In genomic region chrX:107672955-107673378, GRCh38 we compare ENCODE assay signal across 8 cellular contexts. TPM values are rescaled to one million over a fixed set of nuclear protein-coding genes. Genes with fewer than 3 reads are reported as not detected.
A peak's percentile ranks its signal among the peaks of the same experiment; 100 is the strongest.
DNase-seq lines count a peak whose midpoint lies in the region; ATAC-seq and TF ChIP-seq lines count a peak whose summit lies in the region.

No MANE protein-coding gene starts in this region.

- H3K36me3 ChIP-seq in DOHH2 (ENCODE audit: control insufficient read depth, low read length) (no peaks in the 10 kb centered on the region; the same call in 1 of the 2 replicates), lung (ENCODE audit: control insufficient read depth in 2 of 2, insufficient read depth in 2 of 2, low read length in 2 of 2) (no peaks in the 10 kb centered on the region)

- no peaks in the 10 kb centered on the region for H3K27me3 Mint-ChIP-seq in activated CD4-positive, alpha-beta T cell treated with anti-CD3 and anti-CD28 coated beads, Interleukin-2, amount 10 ng/mL, durations not matched to agents 24 days and 14 days
- no peaks in the 10 kb centered on the region for H3K27me3 Mint-ChIP-seq in dendritic cell treated with granulocyte-macrophage colony-stimulating factor and Interleukin-4, amounts not matched to agents 40 ng/mL and 50 ng/mL, for 4 days

- no peaks in the 10 kb centered on the region for H3K9me2 ChIP-seq in DOHH2 (replicated peaks; ENCODE audit: control insufficient read depth, low read length)

- H3K4me3 ChIP-seq in DOHH2 (ENCODE audit: low read length) (peak overlapping the region; percentile 66), lung (no peak overlapping the region)

- H3K27ac ChIP-seq in DOHH2 (ENCODE audit: low read depth, low read length) (peak overlapping the region; percentile 90), lung (ENCODE audit: low read depth in 1 of 2, low read length in 1 of 2) (peak overlapping the region; percentile 74 to 94)

- peak overlapping the region; percentile 65 for H3K4me3 Mint-ChIP-seq in activated CD4-positive, alpha-beta T cell treated with anti-CD3 and anti-CD28 coated beads, Interleukin-2, amount 10 ng/mL, durations not matched to agents 24 days and 14 days
- H3K4me3 Mint-ChIP-seq in dendritic cell treated with granulocyte-macrophage colony-stimulating factor and Interleukin-4, amounts not matched to agents 40 ng/mL and 50 ng/mL, for 4 days: no peak overlapping the region

- H3K36me3 Mint-ChIP-seq in activated CD4-positive, alpha-beta T cell treated with anti-CD3 and anti-CD28 coated beads, Interleukin-2, amount 10 ng/mL, durations not matched to agents 24 days and 14 days (ENCODE audit: low read depth): peaks cover 1% of the 10 kb centered on the region
- no peaks in the 10 kb centered on the region for H3K36me3 Mint-ChIP-seq in dendritic cell treated with granulocyte-macrophage colony-stimulating factor and Interleukin-4, amounts not matched to agents 40 ng/mL and 50 ng/mL, for 4 days (ENCODE audit: low read depth)

- H3K27ac Mint-ChIP-seq in activated CD4-positive, alpha-beta T cell treated with anti-CD3 and anti-CD28 coated beads, Interleukin-2, amount 10 ng/mL, durations not matched to agents 24 days and 14 days: peak overlapping the region; percentile 94
- H3K27ac Mint-ChIP-seq in dendritic cell treated with granulocyte-macrophage colony-stimulating factor and Interleukin-4, amounts not matched to agents 40 ng/mL and 50 ng/mL, for 4 days: peak overlapping the region; percentile 95

- H3F3A ChIP-seq in DOHH2 (ENCODE audit: control insufficient read depth, insufficient read depth): peaks cover 20% of the 10 kb centered on the region

- CTCF ChIA-PET in HEK293T (lab: Yijun Ruan, JAX): interaction anchor here (0.6 to 7.5 kb wide), 30 partner anchors 9 to 398 kb away, joined by 3 to 86 read pairs (median 7); partner anchors contain the start of genes NCBP2L and TSC22D3

- POLR2A ChIA-PET in HEK293T (lab: Yijun Ruan, JAX): interaction anchor here (0.8 to 23.6 kb wide), 14 partner anchors 12 to 131 kb away, joined by 3 to 724 read pairs (median 5); partner anchors contain the start of genes NCBP2L and TSC22D3

- peaks cover 29% of the 10 kb centered on the region for H3K79me2 ChIP-seq in DOHH2 (ENCODE audit: control insufficient read depth, low read length)

- DNase-seq in HEK293T (ENCODE audit: extremely low spot score) (peak; percentile 82), NCI-H345 treated with DMSO at 0.1 percent for 48 hours (lab: John Stamatoyannopoulos, UW; ENCODE audit: unreplicated experiment) (peak; percentile 28), lung (ENCODE audit: low spot score) (peak; percentile 82)
- DNase-seq in activated CD4-positive, alpha-beta T cell treated with anti-CD3 and anti-CD28 coated beads, Interleukin-2, amount 10 ng/mL, durations not matched to agents 24 days and 14 days: peak; percentile 93
- peak; percentile 52 to 57 for DNase-seq in stimulated activated CD8-positive, alpha-beta memory T cell treated with anti-CD3 and anti-CD28 coated beads, Interleukin-2, amount 100 ng/mL, for 1 hour (ENCODE audit: low read depth in 2 of 2)

- H3K4me1 Mint-ChIP-seq in activated CD4-positive, alpha-beta T cell treated with anti-CD3 and anti-CD28 coated beads, Interleukin-2, amount 10 ng/mL, durations not matched to agents 24 days and 14 days: peaks cover 39% of the 10 kb centered on the region
- peaks cover 44% of the 10 kb centered on the region for H3K4me1 Mint-ChIP-seq in dendritic cell treated with granulocyte-macrophage colony-stimulating factor and Interleukin-4, amounts not matched to agents 40 ng/mL and 50 ng/mL, for 4 days (ENCODE audit: low read depth)

- H3K9me3 ChIP-seq in DOHH2 (ENCODE audit: control insufficient read depth, insufficient read depth, low read length): no peaks in the 10 kb centered on the region
- no peaks in the 10 kb centered on the region for H3K9me3 ChIP-seq in lung (ENCODE audit: control insufficient read depth in 2 of 2, insufficient read depth in 1 of 2, low read length in 1 of 2)

- H3K27me3 ChIP-seq in DOHH2 (ENCODE audit: control insufficient read depth, low read length): no peaks in the 10 kb centered on the region
- H3K27me3 ChIP-seq in lung (ENCODE audit: control insufficient read depth, insufficient read depth): no peaks in the 10 kb centered on the region

- ATAC-seq in lung (ENCODE audit: insufficient read depth, low FRiP score): peak; percentile 49
- no peak for ATAC-seq in HG03439 (IDR thresholded peaks at IDR 0.05; ENCODE audit: unreplicated experiment)

- TF ChIP-seq CTCF in DOHH2 (IDR thresholded peaks at IDR 0.05; ENCODE audit: low read depth, low read length, poor library complexity, severe bottlenecking): peak; percentile 53
- peak; percentile 53 for TF ChIP-seq CTCF in lung (IDR thresholded peaks at IDR 0.05; ENCODE audit: control extremely low read depth, extremely low read depth)

- intact Hi-C loops in activated CD4-positive, alpha-beta T cell treated with anti-CD3 and anti-CD28 coated beads, Interleukin-2, amount 10 ng/mL, durations not matched to agents 24 days and 14 days (cut with micrococcal nuclease): loop anchor here (1.0 to 5.0 kb wide), 4 partner anchors 45 to 219 kb away; partner anchors contain the start of gene NCBP2L
- intact Hi-C loops in dendritic cell treated with granulocyte-macrophage colony-stimulating factor and Interleukin-4, amounts not matched to agents 40 ng/mL and 50 ng/mL, for 4 days (cut with micrococcal nuclease): loop anchor here (1.0 kb wide), 1 partner anchor 45 kb away; no protein-coding TSS in a partner anchor

- H3K9me3 Mint-ChIP-seq in activated CD4-positive, alpha-beta T cell treated with anti-CD3 and anti-CD28 coated beads, Interleukin-2, amount 10 ng/mL, durations not matched to agents 24 days and 14 days: no peaks in the 10 kb centered on the region
- no peaks in the 10 kb centered on the region for H3K9me3 Mint-ChIP-seq in dendritic cell treated with granulocyte-macrophage colony-stimulating factor and Interleukin-4, amounts not matched to agents 40 ng/mL and 50 ng/mL, for 4 days

- WGBS in lung, 2 donors: 9 to 10% methylated on average over 8 to 9 of the region's 9 CpGs

- H4K20me1 ChIP-seq in DOHH2 (ENCODE audit: control insufficient read depth, insufficient read depth, low read depth, low read length): no peaks in the 10 kb centered on the region

- H3K4me1 ChIP-seq in DOHH2 (ENCODE audit: control insufficient read depth, low read length) (peaks cover 47% of the 10 kb centered on the region), lung (ENCODE audit: control insufficient read depth in 2 of 2, insufficient read depth in 2 of 2, low read length in 2 of 2) (peaks cover 0 to 5% of the 10 kb centered on the region in 2 donors)

- peak overlapping the region; percentile 90 for H3K4me2 ChIP-seq in DOHH2 (ENCODE audit: low read length)

TF ChIP-seq in HEK293T, 16 proteins besides CTCF, POLR2A, EP300 and RAD21:
- TF ChIP-seq CTBP1 (IDR thresholded peaks at IDR 0.05; ENCODE audit: borderline replicate concordance): peak; percentile 76
- no peak; the same call in 1 of the 2 replicates for TF ChIP-seq HDGF (IDR thresholded peaks at IDR 0.05; ENCODE audit: borderline replicate concordance)
- peak; percentile 97 for TF ChIP-seq ARNT (IDR thresholded peaks at IDR 0.05)

RNA-seq across cellular contexts. Expression of gene PRPS1, which starts 44.7 kb away (rescaled TPM):
- total RNA-seq in activated CD4-positive, alpha-beta T cell treated with anti-CD3 and anti-CD28 coated beads, Interleukin-2, amount 10 ng/mL, durations not matched to agents 24 days and 14 days: 112 and 115 TPM in 2 replicates
- total RNA-seq in lung: 10 to 100 TPM; 31.6 to 42.0 TPM
- 10 to 100 TPM; 11.7 to 34.4 TPM for polyA plus RNA-seq in lung

Comparison
In these comparisons a context has a peak if more than half of its experiments do, and no peak if none do; other contexts are left out.
1. DNase-seq: peak in every context shown above with its lines; median percentile 93 in activated CD4-positive, alpha-beta T cell treated with anti-CD3 and anti-CD28 coated beads, Interleukin-2, amount 10 ng/mL, durations not matched to agents 24 days and 14 days; 82 in HEK293T; 82 in lung; 54 in stimulated activated CD8-positive, alpha-beta memory T cell treated with anti-CD3 and anti-CD28 coated beads, Interleukin-2, amount 100 ng/mL, for 1 hour; 28 in NCI-H345 treated with DMSO at 0.1 percent for 48 hours.